ENCODE assay signal across 12 cellular contexts in the genomic region with DNA sequence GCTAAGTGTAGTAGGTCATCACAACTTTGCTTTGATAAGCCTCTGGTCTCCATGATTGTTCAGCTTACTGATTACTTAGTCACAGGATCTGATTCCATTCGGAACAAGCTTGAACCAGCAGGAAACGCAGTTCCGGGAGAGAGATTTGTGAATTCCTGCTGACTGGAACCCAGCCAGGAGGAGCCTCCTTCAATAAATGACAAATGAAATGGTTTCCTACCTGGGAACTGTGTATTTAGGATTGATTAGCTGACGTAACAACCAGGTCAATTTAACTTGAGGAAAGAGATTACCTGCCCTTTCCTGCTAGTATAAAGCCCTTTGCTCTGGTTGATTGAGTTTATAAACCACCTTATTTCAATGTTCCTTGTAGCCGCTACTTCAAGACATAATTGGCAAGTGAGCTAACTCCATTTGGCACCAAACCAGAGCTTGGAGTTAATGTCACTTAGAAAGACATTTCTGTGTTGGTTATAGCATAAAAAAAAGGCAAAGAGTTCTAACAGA. TPM values are rescaled to one million over a fixed set of nuclear protein-coding genes. Genes with fewer than 3 reads are reported as not detected.
A peak's percentile ranks its signal among the peaks of the same experiment; 100 is the strongest.
DNase-seq lines count a peak whose midpoint lies in the region; ATAC-seq, FAIRE-seq and TF ChIP-seq lines count a peak whose summit lies in the region.
"Had no signal": no experiment of that assay in that cellular context is flagged by ENCODE, and none has a peak within 500 bp of the region (broad histone marks: within the 10 kb centered on the region; RNA-seq: fewer than 3 reads in every experiment).

No MANE protein-coding gene starts in this region.

- ATAC-seq in Panc1 = no peak
- no peak for ATAC-seq in stimulated activated memory B cell treated with anti-CD40 and anti-IgM and Interleukin-4, amounts not matched to agents 10 μg/mL and 1 μg/mL and 100 μg/mL, for 72 hours

- CTCF ChIA-PET in Panc1 (lab: Charles Lee) = interaction anchor here (1.0 kb wide), 1 partner anchor 156 kb away, joined by 4 read pairs; no protein-coding TSS in a partner anchor

- FAIRE-seq in H54 (lab: Jason Lieb, UNC) = peak; percentile 84
- FAIRE-seq: GM18507 had no signal

- TF ChIP-seq CTCF in Panc1 (IDR thresholded peaks at IDR 0.05) = no peak
- TF ChIP-seq CTCF in osteoblast (IDR thresholded peaks at IDR 0.05; ENCODE audit: extremely low read depth, low read depth, low read length) = no peak
- TF ChIP-seq CTCF in nephron progenitor cell (IDR thresholded peaks at IDR 0.05) = no peak

- no peaks in the 10 kb centered on the region for H3K9me3 Mint-ChIP-seq in nephron progenitor cell
- H3K9me3 Mint-ChIP-seq in stimulated activated memory B cell treated with anti-CD40 and anti-IgM and Interleukin-4, amounts not matched to agents 10 μg/mL and 1 μg/mL and 100 μg/mL, for 72 hours = no peaks in the 10 kb centered on the region
- H3K9me3 Mint-ChIP-seq: brain had no signal

- no peaks in the 10 kb centered on the region for H3K4me1 ChIP-seq in Panc1 (ENCODE audit: control insufficient read depth, insufficient read depth, low read length)
- peaks cover 28% of the 10 kb centered on the region for H3K4me1 ChIP-seq in osteoblast (ENCODE audit: insufficient read depth, low read length)

- peaks cover 62% of the 10 kb centered on the region for H3K36me3 Mint-ChIP-seq in nephron progenitor cell (ENCODE audit: low read depth)
- peaks cover 27% of the 10 kb centered on the region for H3K36me3 Mint-ChIP-seq in stimulated activated memory B cell treated with anti-CD40 and anti-IgM and Interleukin-4, amounts not matched to agents 10 μg/mL and 1 μg/mL and 100 μg/mL, for 72 hours

- H3K36me3 ChIP-seq in Panc1 (ENCODE audit: control insufficient read depth, insufficient read depth, low read length) = 0 out of 2 replicates have a peak, but pooled peaks cover 4% of the 10 kb centered on the region
- peaks cover 11% of the 10 kb centered on the region for H3K36me3 ChIP-seq in osteoblast (ENCODE audit: insufficient read depth, low read length)

- POLR2A ChIA-PET in Panc1 (lab: Charles Lee) = no interaction called here

- H3K27me3 ChIP-seq in Panc1 (ENCODE audit: control insufficient read depth, insufficient read depth, low read length) (no peaks in the 10 kb centered on the region), osteoblast (ENCODE audit: insufficient read depth, low read length) (no peaks in the 10 kb centered on the region)
- H3K27me3 ChIP-seq: heart right ventricle had no signal

- no peak overlapping the region for H3K27ac ChIP-seq in Panc1 (ENCODE audit: low read length)
- peak overlapping the region; percentile 98 for H3K27ac ChIP-seq in epithelial cell of prostate
- peak overlapping the region; percentile 50 for H3K27ac ChIP-seq in osteoblast (ENCODE audit: low read depth, low read length)
- no peak overlapping the region for H3K27ac ChIP-seq in caudate nucleus (ENCODE audit: low read depth, low read length)

- no peaks in the 10 kb centered on the region for H4K20me1 ChIP-seq in osteoblast (ENCODE audit: insufficient read depth, low read length)

- H3K27me3 Mint-ChIP-seq in nephron progenitor cell (ENCODE audit: low read depth, poor library complexity) = no peaks in the 10 kb centered on the region
- no peaks in the 10 kb centered on the region for H3K27me3 Mint-ChIP-seq in stimulated activated memory B cell treated with anti-CD40 and anti-IgM and Interleukin-4, amounts not matched to agents 10 μg/mL and 1 μg/mL and 100 μg/mL, for 72 hours
- H3K27me3 Mint-ChIP-seq: brain had no signal

- DNase-seq in H54 (ENCODE audit: insufficient read length, low spot score) (peak; percentile 41), Panc1 (ENCODE audit: low read depth, low spot score) (no peak), epithelial cell of prostate (ENCODE audit: low read depth, low spot score) (peak; percentile 80), osteoblast (ENCODE audit: insufficient read length, low spot score, missing footprints) (no peak), caudate nucleus (lab: John Stamatoyannopoulos, UW) (no peak), NCI-H1436 (lab: John Stamatoyannopoulos, UW) (no peak), nephron progenitor cell (no peak)
- DNase-seq: COR-L47 had no signal

- intact Hi-C loops in Panc1 (cut with micrococcal nuclease; ENCODE audit: unreplicated experiment) = no loop called here

- no peaks in the 10 kb centered on the region for H3K9me3 ChIP-seq in Panc1 (ENCODE audit: control insufficient read depth, insufficient read depth, low read depth, low read length)
- no peaks in the 10 kb centered on the region for H3K9me3 ChIP-seq in osteoblast (ENCODE audit: low read depth, low read length)
- H3K9me3 ChIP-seq: heart right ventricle had no signal

- BruUV-seq in Panc1 (replicated peaks; lab: Mats Ljungman, UMichigan) = TSS peak; percentile 19

- in situ Hi-C loops in Panc1 (cut with HindIII; ENCODE audit: low pct_unique_long_range_greater_than_20kb, low sequenced_read_pairs) = loop anchor here (25.0 kb wide), 1 partner anchor 141 kb away; a partner anchor contains a TSS

- H2AFZ ChIP-seq in osteoblast (ENCODE audit: low read length) = no peak overlapping the region

- no peak overlapping the region for H3K4me3 Mint-ChIP-seq in nephron progenitor cell
- H3K4me3 Mint-ChIP-seq in stimulated activated memory B cell treated with anti-CD40 and anti-IgM and Interleukin-4, amounts not matched to agents 10 μg/mL and 1 μg/mL and 100 μg/mL, for 72 hours = no peak overlapping the region
- H3K4me3 Mint-ChIP-seq: brain had no signal

- no peaks in the 10 kb centered on the region for H3K4me1 Mint-ChIP-seq in nephron progenitor cell
- H3K4me1 Mint-ChIP-seq in stimulated activated memory B cell treated with anti-CD40 and anti-IgM and Interleukin-4, amounts not matched to agents 10 μg/mL and 1 μg/mL and 100 μg/mL, for 72 hours = no peaks in the 10 kb centered on the region
- H3K4me1 Mint-ChIP-seq: brain had no signal

- no peak overlapping the region for H3K4me3 ChIP-seq in Panc1 (ENCODE audit: low read depth in 2 of 2, low read length in 2 of 2)
- H3K4me3 ChIP-seq in osteoblast (ENCODE audit: insufficient read depth, low read length) = no peak overlapping the region

- no peaks in the 10 kb centered on the region for H3K79me2 ChIP-seq in osteoblast (ENCODE audit: insufficient read depth, low read length)

- H3K4me2 ChIP-seq in osteoblast (ENCODE audit: insufficient read depth, low read length) = no peak overlapping the region

- H3K27ac Mint-ChIP-seq in nephron progenitor cell = no peak overlapping the region
- H3K27ac Mint-ChIP-seq in stimulated activated memory B cell treated with anti-CD40 and anti-IgM and Interleukin-4, amounts not matched to agents 10 μg/mL and 1 μg/mL and 100 μg/mL, for 72 hours = no peak overlapping the region

- no peak for TF ChIP-seq POLR2A in H54 (IDR thresholded peaks at IDR 0.05; ENCODE audit: low read depth, low read length)

RNA-seq across cellular contexts. Expression of a gene that starts 35.1 kb away (rescaled TPM):
- total RNA-seq in Panc1 (2021; ENCODE audit: unreplicated experiment) = 0.64 TPM
- 0.91 TPM for polyA plus RNA-seq in Panc1 (2012; ENCODE audit: insufficient read length)
- not detected in 2 replicates for total RNA-seq in osteoblast

Comparison
In these comparisons a context has a peak if more than half of its experiments do, and no peak if none do; other contexts are left out.
1. DNase-seq: peak in H54 (single experiment) and epithelial cell of prostate (single experiment); none in Panc1 (single experiment), osteoblast (single experiment), caudate nucleus (0 of 61), NCI-H1436 (single experiment) and nephron progenitor cell (single experiment).
2. H3K27ac ChIP-seq: peak in epithelial cell of prostate (single experiment) and osteoblast (single experiment); none in Panc1 (single experiment) and caudate nucleus (single experiment).